In genomic region chr18:9109523-9109922, GRCh38 we compare ENCODE assay signal across 12 cellular contexts. TPM values are rescaled to one million over a fixed set of nuclear protein-coding genes. Genes with fewer than 3 reads are reported as not detected.
DNase-seq lines count a peak whose midpoint lies in the region; ATAC-seq lines count a peak whose summit lies in the region.
"Had no signal": no experiment of that assay in that cellular context is flagged by ENCODE, and none has a peak within 500 bp of the region (broad histone marks: within the 10 kb centered on the region; RNA-seq: fewer than 3 reads in every experiment).

No MANE protein-coding gene starts in this region.

- POLR2A ChIA-PET in activated CD8-positive, alpha-beta T cell treated with anti-CD3 and anti-CD28 coated beads, Interleukin-2, amount 10 ng/mL, durations not matched to agents 7 days and 5 days (lab: Charles Lee) = interaction anchor here (0.6 to 3.3 kb wide), 9 partner anchors 8 to 38 kb away, joined by 3 to 18 read pairs (median 6); partner anchors contain the start of gene ANKRD12

- CTCF ChIA-PET in activated CD8-positive, alpha-beta T cell treated with anti-CD3 and anti-CD28 coated beads, Interleukin-2, amount 10 ng/mL, durations not matched to agents 7 days and 5 days (lab: Charles Lee) = interaction anchor here (0.8 to 3.8 kb wide), 9 partner anchors 10 to 38 kb away, joined by 3 to 23 read pairs (median 6); partner anchors contain the start of gene ANKRD12

- H3K27me3 ChIP-seq in iPS-20b (ENCODE audit: insufficient read depth, low read length) = no peaks in the 10 kb centered on the region

- no peak for DNase-seq in T-helper 1 cell
- no peak for DNase-seq in activated CD8-positive, alpha-beta T cell treated with anti-CD3 and anti-CD28 coated beads, Interleukin-2, amount 10 ng/mL, durations not matched to agents 7 days and 5 days
- DNase-seq in stimulated activated naive CD8-positive, alpha-beta T cell treated with anti-CD3 and anti-CD28 coated beads, Interleukin-15, amount 100 ng/mL, for 72 hours = no peak
- DNase-seq in COLO668 (lab: John Stamatoyannopoulos, UW; ENCODE audit: unreplicated experiment) = no peak
- no peak for DNase-seq in activated CD4-positive, alpha-beta T cell treated with anti-CD3 and anti-CD28 coated beads, Interleukin-2, amount 50 U/mL, for 4 hours
- DNase-seq: 8988T, kidney glomerular epithelial cell, NCI-H446, WERI-Rb-1 had no signal

- H3K27me3 Mint-ChIP-seq in T-helper 1 cell treated with Interleukin-12 subunit alpha and Interleukin-12 subunit beta and Interleukin-4 antibody, amounts not matched to agents 30 μg/mL and 1 μg/mL, for 36 hours (ENCODE audit: low read depth) = no peaks in the 10 kb centered on the region
- no peaks in the 10 kb centered on the region for H3K27me3 Mint-ChIP-seq in activated CD8-positive, alpha-beta T cell treated with anti-CD3 and anti-CD28 coated beads, Interleukin-2, amount 10 ng/mL, durations not matched to agents 7 days and 5 days (ENCODE audit: low read depth)
- no peaks in the 10 kb centered on the region for H3K27me3 Mint-ChIP-seq in stimulated activated naive CD8-positive, alpha-beta T cell treated with anti-CD3 and anti-CD28 coated beads, Interleukin-15, amount 100 ng/mL, for 72 hours

- H3K4me3 Mint-ChIP-seq in T-helper 1 cell treated with Interleukin-12 subunit alpha and Interleukin-12 subunit beta and Interleukin-4 antibody, amounts not matched to agents 30 μg/mL and 1 μg/mL, for 36 hours = peak overlapping the region; percentile 38
- H3K4me3 Mint-ChIP-seq in activated CD8-positive, alpha-beta T cell treated with anti-CD3 and anti-CD28 coated beads, Interleukin-2, amount 10 ng/mL, durations not matched to agents 7 days and 5 days = peak overlapping the region; percentile 30
- peak overlapping the region; percentile 59 to 95 for H3K4me3 Mint-ChIP-seq in stimulated activated naive CD8-positive, alpha-beta T cell treated with anti-CD3 and anti-CD28 coated beads, Interleukin-15, amount 100 ng/mL, for 72 hours

- H3K9ac ChIP-seq in iPS-20b (ENCODE audit: low read depth, low read length) = 0 out of 2 replicates have a peak overlapping the region, but pooled peaks have one; percentile 24

- H3K36me3 Mint-ChIP-seq in T-helper 1 cell treated with Interleukin-12 subunit alpha and Interleukin-12 subunit beta and Interleukin-4 antibody, amounts not matched to agents 30 μg/mL and 1 μg/mL, for 36 hours (ENCODE audit: low read depth) = peaks cover 53% of the 10 kb centered on the region
- peaks cover 84% of the 10 kb centered on the region for H3K36me3 Mint-ChIP-seq in activated CD8-positive, alpha-beta T cell treated with anti-CD3 and anti-CD28 coated beads, Interleukin-2, amount 10 ng/mL, durations not matched to agents 7 days and 5 days (ENCODE audit: low read depth)

- peak overlapping the region; percentile 46; the same call in 1 of the 2 replicates for H3K4me3 ChIP-seq in iPS-20b (ENCODE audit: low read length)

- H3K9me3 Mint-ChIP-seq in T-helper 1 cell treated with Interleukin-12 subunit alpha and Interleukin-12 subunit beta and Interleukin-4 antibody, amounts not matched to agents 30 μg/mL and 1 μg/mL, for 36 hours = no peaks in the 10 kb centered on the region
- no peaks in the 10 kb centered on the region for H3K9me3 Mint-ChIP-seq in activated CD8-positive, alpha-beta T cell treated with anti-CD3 and anti-CD28 coated beads, Interleukin-2, amount 10 ng/mL, durations not matched to agents 7 days and 5 days (ENCODE audit: insufficient read depth)
- no peaks in the 10 kb centered on the region for H3K9me3 Mint-ChIP-seq in stimulated activated naive CD8-positive, alpha-beta T cell treated with anti-CD3 and anti-CD28 coated beads, Interleukin-15, amount 100 ng/mL, for 72 hours

- peak overlapping the region; percentile 41 for H3K27ac Mint-ChIP-seq in T-helper 1 cell treated with Interleukin-12 subunit alpha and Interleukin-12 subunit beta and Interleukin-4 antibody, amounts not matched to agents 30 μg/mL and 1 μg/mL, for 36 hours
- peak overlapping the region; percentile 62 for H3K27ac Mint-ChIP-seq in activated CD8-positive, alpha-beta T cell treated with anti-CD3 and anti-CD28 coated beads, Interleukin-2, amount 10 ng/mL, durations not matched to agents 7 days and 5 days
- H3K27ac Mint-ChIP-seq in stimulated activated naive CD8-positive, alpha-beta T cell treated with anti-CD3 and anti-CD28 coated beads, Interleukin-15, amount 100 ng/mL, for 72 hours = peak overlapping the region; percentile 13 to 71

- peaks cover 73% of the 10 kb centered on the region for H3K4me1 Mint-ChIP-seq in T-helper 1 cell treated with Interleukin-12 subunit alpha and Interleukin-12 subunit beta and Interleukin-4 antibody, amounts not matched to agents 30 μg/mL and 1 μg/mL, for 36 hours (ENCODE audit: low read depth)
- peaks cover 83% of the 10 kb centered on the region for H3K4me1 Mint-ChIP-seq in activated CD8-positive, alpha-beta T cell treated with anti-CD3 and anti-CD28 coated beads, Interleukin-2, amount 10 ng/mL, durations not matched to agents 7 days and 5 days (ENCODE audit: low read depth)
- peaks cover 81% of the 10 kb centered on the region for H3K4me1 Mint-ChIP-seq in stimulated activated naive CD8-positive, alpha-beta T cell treated with anti-CD3 and anti-CD28 coated beads, Interleukin-15, amount 100 ng/mL, for 72 hours

- no peaks in the 10 kb centered on the region for H3K9me3 ChIP-seq in iPS-20b (ENCODE audit: insufficient read depth, low read depth, low read length)

- no peak overlapping the region for H3K27ac ChIP-seq in iPS-20b (ENCODE audit: low read length)
- H3K27ac ChIP-seq: WERI-Rb-1 had no signal

- peaks cover 36% of the 10 kb centered on the region; the same call in 1 of the 2 replicates for H3K36me3 ChIP-seq in iPS-20b (ENCODE audit: insufficient read depth, low read depth, low read length)

- no peak for ATAC-seq in activated CD8-positive, alpha-beta T cell treated with anti-CD3 and anti-CD28 coated beads, Interleukin-2, amount 10 ng/mL, durations not matched to agents 7 days and 5 days
- no peak for ATAC-seq in stimulated activated naive CD8-positive, alpha-beta T cell treated with anti-CD3 and anti-CD28 coated beads, Interleukin-15, amount 100 ng/mL, for 72 hours
- ATAC-seq in HG02610 (IDR thresholded peaks at IDR 0.05; ENCODE audit: unreplicated experiment) = no peak

- H3K4me1 ChIP-seq in iPS-20b (ENCODE audit: insufficient read depth, low read length) = peaks cover 63% of the 10 kb centered on the region

RNA-seq across cellular contexts. Expression of gene NDUFV2, which starts 7.0 kb away (rescaled TPM):
- total RNA-seq in activated CD8-positive, alpha-beta T cell treated with anti-CD3 and anti-CD28 coated beads, Interleukin-2, amount 10 ng/mL, durations not matched to agents 7 days and 5 days = 100 to 1,000 TPM; 200 to 206 TPM

RNA-seq across cellular contexts. Expression of gene ANKRD12, which starts 27.1 kb away (rescaled TPM):
- total RNA-seq in activated CD8-positive, alpha-beta T cell treated with anti-CD3 and anti-CD28 coated beads, Interleukin-2, amount 10 ng/mL, durations not matched to agents 7 days and 5 days = 10 to 100 TPM; 60.8 to 68.9 TPM
